8 cellular contexts compared by ENCODE assay signal in the genomic region with DNA sequence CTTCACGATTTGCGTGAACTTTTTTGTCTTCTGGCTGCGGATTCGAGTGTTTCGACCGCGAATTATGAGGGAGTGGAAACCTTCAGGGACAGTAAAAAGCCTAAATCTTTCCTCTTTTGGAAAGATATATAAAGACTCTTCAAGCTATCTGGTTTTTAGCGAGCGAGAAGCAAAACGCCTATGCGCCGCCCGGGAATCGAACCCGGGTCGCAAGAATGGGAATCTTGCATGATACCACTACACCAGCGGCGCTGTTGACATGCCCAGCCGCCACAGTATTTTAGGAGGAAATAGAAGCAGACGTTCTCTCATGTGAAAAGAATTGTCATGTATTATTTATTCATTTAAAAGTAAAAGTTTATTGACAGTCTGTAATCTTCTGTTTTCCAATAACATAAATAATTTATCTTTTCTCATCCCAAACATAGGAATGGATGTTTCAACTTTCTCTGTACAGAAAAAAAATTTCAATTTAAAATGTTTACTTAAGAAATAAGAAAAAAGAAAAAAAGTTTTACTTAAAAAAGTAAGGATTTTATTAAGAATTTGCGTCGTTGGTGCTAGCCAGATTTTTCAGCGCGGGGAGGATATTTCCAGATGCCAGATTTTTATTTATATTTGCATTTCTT. TPM values are rescaled to one million over a fixed set of nuclear protein-coding genes. Genes with fewer than 3 reads are reported as not detected.
DNase-seq lines count a peak whose midpoint lies in the region; ATAC-seq, FAIRE-seq and TF ChIP-seq lines count a peak whose summit lies in the region.

No MANE protein-coding gene starts in this region.

- H3K4me1 Mint-ChIP-seq in CD4-positive, alpha-beta T cell (ENCODE audit: low read depth): peaks cover 41% of the 10 kb centered on the region
- H3K4me1 Mint-ChIP-seq in activated T-helper 2 cell treated with anti-CD3 and anti-CD28 coated beads, Interferon-gamma antibody, Interleukin-2, Interleukin-4, amounts not matched to agents 10 μg/mL and 5 μg/mL and 100 μg/mL, durations not matched to agents 14 hours and 24 hours and 36 hours (ENCODE audit: low read depth): peaks cover 20% of the 10 kb centered on the region
- H3K4me1 Mint-ChIP-seq in osteocyte (ENCODE audit: unreplicated experiment): peaks cover 29% of the 10 kb centered on the region

- peak; percentile 64 for ATAC-seq in CD4-positive, alpha-beta T cell (ENCODE audit: poor library complexity)
- peak; percentile 49 for ATAC-seq in GM21515 (IDR thresholded peaks at IDR 0.05; ENCODE audit: unreplicated experiment)

- H3K36me3 Mint-ChIP-seq in CD4-positive, alpha-beta T cell (ENCODE audit: low read depth): peaks cover 37% of the 10 kb centered on the region
- peaks cover 22% of the 10 kb centered on the region for H3K36me3 Mint-ChIP-seq in activated T-helper 2 cell treated with anti-CD3 and anti-CD28 coated beads, Interferon-gamma antibody, Interleukin-2, Interleukin-4, amounts not matched to agents 10 μg/mL and 5 μg/mL and 100 μg/mL, durations not matched to agents 14 hours and 24 hours and 36 hours (ENCODE audit: low read depth)
- H3K36me3 Mint-ChIP-seq in osteocyte (ENCODE audit: unreplicated experiment): no peaks in the 10 kb centered on the region

- no peaks in the 10 kb centered on the region for H3K9me3 Mint-ChIP-seq in CD4-positive, alpha-beta T cell
- H3K9me3 Mint-ChIP-seq in activated T-helper 2 cell treated with anti-CD3 and anti-CD28 coated beads, Interferon-gamma antibody, Interleukin-2, Interleukin-4, amounts not matched to agents 10 μg/mL and 5 μg/mL and 100 μg/mL, durations not matched to agents 14 hours and 24 hours and 36 hours: no peaks in the 10 kb centered on the region
- H3K9me3 Mint-ChIP-seq in osteocyte (ENCODE audit: unreplicated experiment): no peaks in the 10 kb centered on the region

- WGBS in testis, 2 donors: 2% methylated on average over 24 of the region's 24 CpGs

- H3K4me1 ChIP-seq in testis: peaks cover 12% of the 10 kb centered on the region

- H3K4me3 Mint-ChIP-seq in CD4-positive, alpha-beta T cell: peak overlapping the region; percentile 97
- peak overlapping the region; percentile 95 for H3K4me3 Mint-ChIP-seq in activated T-helper 2 cell treated with anti-CD3 and anti-CD28 coated beads, Interferon-gamma antibody, Interleukin-2, Interleukin-4, amounts not matched to agents 10 μg/mL and 5 μg/mL and 100 μg/mL, durations not matched to agents 14 hours and 24 hours and 36 hours (ENCODE audit: low read depth)
- peak overlapping the region; percentile 90 for H3K4me3 Mint-ChIP-seq in osteocyte (ENCODE audit: unreplicated experiment)

- TF ChIP-seq CTCF in CD4-positive, alpha-beta T cell (IDR thresholded peaks at IDR 0.05): no peak
- no peak for TF ChIP-seq CTCF in osteocyte (IDR thresholded peaks at IDR 0.05)
- TF ChIP-seq CTCF in testis (IDR thresholded peaks at IDR 0.05): no peak

- H3K27ac ChIP-seq in CD4-positive, alpha-beta T cell (ENCODE audit: low read depth, low read length): peak overlapping the region; percentile 97
- H3K27ac ChIP-seq in testis: peak overlapping the region; percentile 97 to 99

- H3K4me3 ChIP-seq in testis: peak overlapping the region; percentile 78 to 98

- H3K27ac Mint-ChIP-seq in CD4-positive, alpha-beta T cell: peak overlapping the region; percentile 96
- peak overlapping the region; percentile 98 for H3K27ac Mint-ChIP-seq in activated T-helper 2 cell treated with anti-CD3 and anti-CD28 coated beads, Interferon-gamma antibody, Interleukin-2, Interleukin-4, amounts not matched to agents 10 μg/mL and 5 μg/mL and 100 μg/mL, durations not matched to agents 14 hours and 24 hours and 36 hours
- H3K27ac Mint-ChIP-seq in osteocyte (ENCODE audit: unreplicated experiment): peak overlapping the region; percentile 100

- POLR2A ChIA-PET in CD4-positive, alpha-beta T cell (lab: Charles Lee): interaction anchor here (1.0 to 3.8 kb wide), 6 partner anchors 9 to 355 kb away, joined by 4 to 62 read pairs (median 7); partner anchors contain the start of genes C2orf42, MXD1, PCYOX1 and SNRNP27

- H3K27me3 ChIP-seq in CD4-positive, alpha-beta T cell (ENCODE audit: control insufficient read depth, insufficient read depth, low read length): no peaks in the 10 kb centered on the region
- no peaks in the 10 kb centered on the region for H3K27me3 ChIP-seq in testis

- peak; percentile 65 for FAIRE-seq in RCC 7860 (lab: Jason Lieb, UNC)
- FAIRE-seq in frontal cortex (lab: Jason Lieb, UNC): peak; percentile 57

- no peak for TF ChIP-seq POLR2A in testis (IDR thresholded peaks at IDR 0.05)

- intact Hi-C loops in CD4-positive, alpha-beta T cell (cut with DNase I, micrococcal nuclease): loop anchor here (1.0 to 2.0 kb wide), 4 partner anchors 8 to 336 kb away; partner anchors contain the start of genes SNRPG (in 2 of the 2) and C2orf42 (in 1 of the 2)
- intact Hi-C loops in activated T-helper 2 cell treated with anti-CD3 and anti-CD28 coated beads, Interferon-gamma antibody, Interleukin-2, Interleukin-4, amounts not matched to agents 10 μg/mL and 5 μg/mL and 100 μg/mL, durations not matched to agents 14 hours and 24 hours and 36 hours (cut with micrococcal nuclease): loop anchor here (1.0 to 5.0 kb wide), 8 partner anchors 8 to 1997 kb away; partner anchors contain the start of genes GFPT1, MXD1, PCBP1 and PPP3R1
- intact Hi-C loops in testis (cut with DNase I; ENCODE audit: low total_unique reads): no loop called here

- CTCF ChIA-PET in CD4-positive, alpha-beta T cell (lab: Charles Lee): interaction anchor here (1.6 to 1.7 kb wide), 3 partner anchors 9 to 53 kb away, joined by 3 to 5 read pairs (median 5); partner anchors contain the start of genes FAM136A, PCYOX1 and SNRPG

- H3K36me3 ChIP-seq in testis (ENCODE audit: low read depth, missing control alignments): no peaks in the 10 kb centered on the region

- no peaks in the 10 kb centered on the region for H3K9me3 ChIP-seq in CD4-positive, alpha-beta T cell (ENCODE audit: control insufficient read depth, low read length)
- no peaks in the 10 kb centered on the region for H3K9me3 ChIP-seq in testis

- peak; percentile 84 to 93 (median 86) for DNase-seq in CD4-positive, alpha-beta T cell
- DNase-seq in HuH-7 (ENCODE audit: low spot score) (peak; percentile 29), RCC 7860 (ENCODE audit: low spot score) (peak; percentile 84), frontal cortex (ENCODE audit: low spot score in 2 of 2) (peak; percentile 45 to 46), osteocyte (ENCODE audit: extremely low spot score, unreplicated experiment) (peak; percentile 95), testis (peak; percentile 94)
- DNase-seq in activated T-helper 2 cell treated with anti-CD3 and anti-CD28 coated beads, Interferon-gamma antibody, Interleukin-2, Interleukin-4, amounts not matched to agents 10 μg/mL and 5 μg/mL and 100 μg/mL, durations not matched to agents 14 hours and 24 hours and 36 hours (ENCODE audit: low spot score): no peak

- H3K27me3 Mint-ChIP-seq in CD4-positive, alpha-beta T cell: peaks cover 7% of the 10 kb centered on the region
- H3K27me3 Mint-ChIP-seq in activated T-helper 2 cell treated with anti-CD3 and anti-CD28 coated beads, Interferon-gamma antibody, Interleukin-2, Interleukin-4, amounts not matched to agents 10 μg/mL and 5 μg/mL and 100 μg/mL, durations not matched to agents 14 hours and 24 hours and 36 hours (ENCODE audit: low read depth): no peaks in the 10 kb centered on the region
- no peaks in the 10 kb centered on the region for H3K27me3 Mint-ChIP-seq in osteocyte (ENCODE audit: unreplicated experiment)

RNA-seq across cellular contexts. Expression of gene TIA1, which starts 0.5 kb away (rescaled TPM):
- 10 to 100 TPM; 34.4 to 45.3 TPM for total RNA-seq in CD4-positive, alpha-beta T cell
- total RNA-seq in activated T-helper 2 cell treated with anti-CD3 and anti-CD28 coated beads, Interferon-gamma antibody, Interleukin-2, Interleukin-4, amounts not matched to agents 10 μg/mL and 5 μg/mL and 100 μg/mL, durations not matched to agents 14 hours and 24 hours and 36 hours: 113 TPM in 2 replicates
- total RNA-seq in frontal cortex (297 TPM), osteocyte (176 and 179 TPM in 2 replicates), testis (10 to 100 TPM; 89.4 to 89.9 TPM)
- polyA plus RNA-seq in testis (ENCODE audit: insufficient read depth, low read depth, low replicate concordance): 57.7 TPM

RNA-seq across cellular contexts. Expression of gene PCYOX1, which starts 9.0 kb away (rescaled TPM):
- total RNA-seq in CD4-positive, alpha-beta T cell: 1 to 10 TPM; 8.3 to 9.8 TPM
- total RNA-seq in activated T-helper 2 cell treated with anti-CD3 and anti-CD28 coated beads, Interferon-gamma antibody, Interleukin-2, Interleukin-4, amounts not matched to agents 10 μg/mL and 5 μg/mL and 100 μg/mL, durations not matched to agents 14 hours and 24 hours and 36 hours: 17.5 and 21.3 TPM in 2 replicates
- total RNA-seq in frontal cortex (102 TPM), osteocyte (79.2 and 83.6 TPM in 2 replicates), testis (10 to 100 TPM; 21.5 to 28.5 TPM)
- 36.4 TPM for polyA plus RNA-seq in testis (ENCODE audit: insufficient read depth, low read depth, low replicate concordance)

RNA-seq across cellular contexts. Expression of gene SNRPG, which starts 44.6 kb away (rescaled TPM):
- total RNA-seq in CD4-positive, alpha-beta T cell: 10 to 100 TPM; 74.4 to 76.1 TPM
- 415 and 420 TPM in 2 replicates for total RNA-seq in activated T-helper 2 cell treated with anti-CD3 and anti-CD28 coated beads, Interferon-gamma antibody, Interleukin-2, Interleukin-4, amounts not matched to agents 10 μg/mL and 5 μg/mL and 100 μg/mL, durations not matched to agents 14 hours and 24 hours and 36 hours
- total RNA-seq in frontal cortex (132 TPM), osteocyte (114 and 124 TPM in 2 replicates), testis (100 to 1,000 TPM in 1 of 2 donors, 10 to 100 TPM in 1; 95.1 to 105 TPM)
- 115 TPM for polyA plus RNA-seq in testis (ENCODE audit: insufficient read depth, low read depth, low replicate concordance)

RNA-seq across cellular contexts. Expression of gene FAM136A, which starts 52.9 kb away (rescaled TPM):
- total RNA-seq in CD4-positive, alpha-beta T cell: 10 to 100 TPM; 30.6 to 31.4 TPM
- total RNA-seq in activated T-helper 2 cell treated with anti-CD3 and anti-CD28 coated beads, Interferon-gamma antibody, Interleukin-2, Interleukin-4, amounts not matched to agents 10 μg/mL and 5 μg/mL and 100 μg/mL, durations not matched to agents 14 hours and 24 hours and 36 hours: 71.3 and 71.8 TPM in 2 replicates
- 31.4 TPM for total RNA-seq in frontal cortex
- 33.9 and 35.0 TPM in 2 replicates for total RNA-seq in osteocyte
- 10 to 100 TPM; 24.8 to 25.3 TPM for total RNA-seq in testis
- polyA plus RNA-seq in testis (ENCODE audit: insufficient read depth, low read depth, low replicate concordance): 19.8 TPM

RNA-seq across cellular contexts. Expression of gene C2orf42, which starts 58.1 kb away (rescaled TPM):
- total RNA-seq in CD4-positive, alpha-beta T cell: 10 to 100 TPM; 16.9 to 18.4 TPM
- total RNA-seq in activated T-helper 2 cell treated with anti-CD3 and anti-CD28 coated beads, Interferon-gamma antibody, Interleukin-2, Interleukin-4, amounts not matched to agents 10 μg/mL and 5 μg/mL and 100 μg/mL, durations not matched to agents 14 hours and 24 hours and 36 hours: 22.1 and 24.7 TPM in 2 replicates
- total RNA-seq in frontal cortex: 26.5 TPM
- 21.9 and 25.7 TPM in 2 replicates for total RNA-seq in osteocyte
- 10 to 100 TPM; 61.6 to 94.4 TPM for total RNA-seq in testis
- 175 TPM for polyA plus RNA-seq in testis (ENCODE audit: insufficient read depth, low read depth, low replicate concordance)
